8 cellular contexts compared by ENCODE assay signal in the genomic region with DNA sequence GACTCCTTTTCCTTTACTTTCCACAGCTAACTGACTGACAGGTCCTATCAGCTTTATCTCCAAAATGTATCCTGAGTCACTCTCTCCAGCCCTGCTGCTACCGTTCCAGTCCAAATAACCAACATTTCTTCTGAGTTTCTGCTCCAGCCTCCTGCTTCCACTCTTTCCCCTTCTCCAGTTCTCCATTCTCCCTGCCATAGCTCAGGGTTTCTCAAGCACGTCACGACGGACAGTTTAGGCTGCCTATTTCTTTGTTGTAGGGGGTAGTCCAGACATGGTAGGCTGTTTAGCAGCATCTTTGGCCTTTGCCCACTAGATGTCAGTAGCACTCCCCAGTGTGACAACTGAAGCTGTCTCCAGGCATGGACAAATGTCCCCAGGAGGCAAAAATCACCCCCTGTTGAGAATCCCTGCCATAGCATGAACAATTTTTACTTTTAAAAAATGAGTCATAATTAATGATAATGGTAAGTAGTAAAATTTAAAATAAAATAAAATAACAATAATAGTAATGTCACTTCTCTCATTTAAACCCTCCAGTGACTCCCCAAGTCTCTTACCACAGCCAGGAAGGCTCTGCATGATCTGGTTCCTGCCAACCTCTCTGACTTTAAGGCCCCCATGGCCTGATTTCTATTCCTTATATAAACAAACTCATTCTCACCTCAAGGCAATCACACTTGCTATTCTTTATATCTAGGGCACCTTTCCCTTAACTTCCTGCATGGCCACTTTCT.
DNase-seq lines count a peak whose midpoint lies in the region; TF ChIP-seq lines count a peak whose summit lies in the region.

No MANE protein-coding gene starts in this region.

- peak overlapping the region; percentile 38 to 76 (median 52); a peak in 4 of 7 replicates for H3K27ac Mint-ChIP-seq in H9

- H3T11ph ChIP-seq in H9 (ENCODE audit: low read length), result no peak overlapping the region

- no peaks in the 10 kb centered on the region for H3K23me2 ChIP-seq in H9 (ENCODE audit: insufficient read length, low read depth, low read length, poor library complexity, severe bottlenecking)

- no peaks in the 10 kb centered on the region for H3K79me2 ChIP-seq in H9 (ENCODE audit: insufficient read depth, low read length)

- no peaks in the 10 kb centered on the region for H4K20me1 ChIP-seq in H9 (ENCODE audit: control insufficient read depth, insufficient read depth, insufficient read length)

- H3K4me1 Mint-ChIP-seq in H9, result peaks cover 11 to 14% of the 10 kb centered on the region in 2 experiments

- no peak overlapping the region for H4K91ac ChIP-seq in H9 (ENCODE audit: insufficient read length, low read depth, low read length)

- H2BK15ac ChIP-seq in H9 (ENCODE audit: low read depth, low read length), result no peak overlapping the region

- peak overlapping the region; percentile 37 for H3K18ac ChIP-seq in H9 (ENCODE audit: insufficient read length, low read depth, low read length)

- no peaks in the 10 kb centered on the region for H3K79me1 ChIP-seq in H9 (ENCODE audit: insufficient read depth, low read depth, low read length, poor library complexity, severe bottlenecking)

- no peak overlapping the region for H3K4ac ChIP-seq in H9 (ENCODE audit: low read depth, low read length)

- peaks cover 8 to 9% (median 8%) of the 10 kb centered on the region in 3 experiments for H3K36me3 Mint-ChIP-seq in H9 (ENCODE audit: insufficient read depth in 1 of 3, low read depth in 3 of 3)

- no peaks in the 10 kb centered on the region for H3K4me1 ChIP-seq in H9 (ENCODE audit: insufficient read depth, low read length)

- no peak overlapping the region for H4K8ac ChIP-seq in H9 (replicated peaks; ENCODE audit: insufficient read length, low read depth, low read length)

- peaks cover 3% of the 10 kb centered on the region for H3K9me3 ChIP-seq in H9 (ENCODE audit: control insufficient read depth, low read depth, low read length)

- WGBS in H9 (ENCODE audit: extremely low coverage, insufficient read length, low lambda C conversion rate), result no CpG with 5 or more reads among the region's 4 CpGs

- H2BK12ac ChIP-seq in H9 (ENCODE audit: insufficient read length, low read depth, low read length), result no peak overlapping the region

- no peak overlapping the region for H3K14ac ChIP-seq in H9 (ENCODE audit: insufficient read depth, low read length)

- H3K9me3 Mint-ChIP-seq in H9, result peaks cover 8 to 10% of the 10 kb centered on the region in 2 experiments

- H3K4me3 ChIP-seq in GM12865 (ENCODE audit: low read depth, low read length), result peak overlapping the region; percentile 37

- DNase-seq in GM12865 (ENCODE audit: low read depth) (peak; percentile 90), H9 (peak; percentile 79), LHCN-M2 (ENCODE audit: low read depth) (peak; percentile 70), SHP77 treated with DMSO at 0.1 percent for 48 hours (lab: John Stamatoyannopoulos, UW) (peak; percentile 43), germinal center (ENCODE audit: low spot score) (peak; percentile 55), posterior cingulate gyrus (peak in 9 of 10 donors; percentile 19 to 93 (median 66)), mesenteric fat pad (ENCODE audit: low spot score) (no peak)
- DNase-seq in activated effector memory CD4-positive, alpha-beta T cell treated with anti-CD3 and anti-CD28 coated beads, Interleukin-2, amount 50 U/mL, for 16 hours, result peak; percentile 73

- no peak overlapping the region for H2BK5ac ChIP-seq in H9 (ENCODE audit: insufficient read length, low read length)

- H3K27ac ChIP-seq in H9 (ENCODE audit: insufficient read length, low read depth, low read length), result no peak overlapping the region

- no peak overlapping the region for H3K23ac ChIP-seq in H9 (ENCODE audit: insufficient read length, low read depth, low read length)

- H4K5ac ChIP-seq in H9 (ENCODE audit: insufficient read length, low read depth, low read length), result no peak overlapping the region

- intact Hi-C loops in posterior cingulate gyrus (cut with DNase I), result no loop called here

- H2BK20ac ChIP-seq in H9 (ENCODE audit: low read depth, low read length, poor library complexity, severe bottlenecking), result no peak overlapping the region

- no peaks in the 10 kb centered on the region; the same call in 1 of the 2 replicates for H3K27me3 Mint-ChIP-seq in H9 (ENCODE audit: low read depth)

- no peaks in the 10 kb centered on the region for H3K27me3 ChIP-seq in H9 (ENCODE audit: insufficient read depth, low read length)

- no peak overlapping the region for H2AK5ac ChIP-seq in H9 (ENCODE audit: insufficient read length, low read length)

- TF ChIP-seq CTCF in GM12865 (IDR thresholded peaks at IDR 0.05; ENCODE audit: insufficient read depth, low read depth, low read length, missing control alignments) (peak; percentile 88), H9 (conservative IDR thresholded peaks at IDR 0.05) (peak; percentile 94)

- no peak overlapping the region for H2BK120ac ChIP-seq in H9 (ENCODE audit: low read depth, low read length, poor library complexity, severe bottlenecking)

- no peak overlapping the region for H3K56ac ChIP-seq in H9 (ENCODE audit: insufficient read length, low read depth, low read length)

- H3K4me2 ChIP-seq in H9 (ENCODE audit: insufficient read depth, insufficient read length, low read length), result no peak overlapping the region

- H2AFZ ChIP-seq in H9 (ENCODE audit: low read length), result peak overlapping the region; percentile 99

- H3K4me3 Mint-ChIP-seq in H9, result peak overlapping the region in 1 of 2 experiments; percentile 18; a peak in 1 of 5 replicates

- H3K9ac ChIP-seq in H9 (ENCODE audit: extremely low read depth, insufficient read length, low read length), result no peak overlapping the region
